In genomic region chr7:156051884-156052283, GRCh38 we compare ENCODE assay signal across 25 cellular contexts.
A peak's percentile ranks its signal among the peaks of the same experiment; 100 is the strongest.
DNase-seq lines count a peak whose midpoint lies in the region; ATAC-seq, FAIRE-seq and TF ChIP-seq lines count a peak whose summit lies in the region.
"Had no signal": no experiment of that assay in that cellular context is flagged by ENCODE, and none has a peak within 500 bp of the region (broad histone marks: within the 10 kb centered on the region; RNA-seq: fewer than 3 reads in every experiment).

No MANE protein-coding gene starts in this region.

- H3K4me2 ChIP-seq in HepG2 (ENCODE audit: low read depth, low read length) (no peak overlapping the region), K562 (ENCODE audit: insufficient read depth, low read length) (no peak overlapping the region), GM23248 (ENCODE audit: unreplicated experiment) (no peak overlapping the region)
- H3K4me2 ChIP-seq: BLaER1 had no signal

- DNase-seq in HepG2 (ENCODE audit: low spot score) (no peak), right lobe of liver (no peak), K562 (ENCODE audit: extremely low read depth in 1 of 4, low spot score in 3 of 4) (no peak), GM23248 (no peak)
- DNase-seq: 8988T; ACHN; BE2C; C1 segment of cervical spinal cord; CD4-positive, alpha-beta memory T cell; CD4-positive, CD25-positive, alpha-beta regulatory T cell; CD8-positive, alpha-beta memory T cell; COR-L47; DMS 273 treated with DMSO at 0.1 percent for 48 hours; DMS153; DMS53; DMS79; DND-41; EL; GDM1 had no signal

- no peaks in the 10 kb centered on the region for H3K9me3 ChIP-seq in HepG2 (ENCODE audit: low read length)
- H3K9me3 ChIP-seq in right lobe of liver: no peaks in the 10 kb centered on the region
- no peaks in the 10 kb centered on the region for H3K9me3 ChIP-seq in K562 (replicated peaks; ENCODE audit: control insufficient read depth, insufficient read depth, low read depth, low read length)
- no peaks in the 10 kb centered on the region for H3K9me3 ChIP-seq in GM23248 (ENCODE audit: low read depth)
- H3K9me3 ChIP-seq: BE2C, BLaER1 had no signal

- H3K27me3 ChIP-seq in HepG2 (ENCODE audit: control insufficient read depth in 1 of 2, insufficient read depth in 2 of 2, low read length in 2 of 2) (peaks cover 6 to 34% of the 10 kb centered on the region in 2 experiments; a peak in 4 of 5 replicates), right lobe of liver (no peaks in the 10 kb centered on the region), K562 (ENCODE audit: control insufficient read depth in 2 of 2, insufficient read depth in 2 of 2, low read length in 2 of 2) (peaks cover 24 to 42% of the 10 kb centered on the region in 2 experiments), GM23248 (replicated peaks; ENCODE audit: insufficient read depth) (no peaks in the 10 kb centered on the region)
- H3K27me3 ChIP-seq: BLaER1 had no signal

- H3K27ac ChIP-seq in HepG2 (ENCODE audit: extremely low read length, insufficient read depth, low read length): no peak overlapping the region
- no peak overlapping the region for H3K27ac ChIP-seq in right lobe of liver
- no peak overlapping the region for H3K27ac ChIP-seq in K562 (ENCODE audit: extremely low read depth, low read depth, low read length)
- H3K27ac ChIP-seq in GM23248: no peak overlapping the region
- H3K27ac ChIP-seq: BLaER1 had no signal

- POLR2A ChIA-PET in HepG2 (lab: Yijun Ruan, JAX) (no interaction called here), K562 (lab: Yijun Ruan, JAX) (no interaction called here)

- H3K79me2 ChIP-seq in HepG2 (ENCODE audit: insufficient read depth, low read length) (no peaks in the 10 kb centered on the region), K562 (ENCODE audit: control insufficient read depth, insufficient read depth, low read length) (no peaks in the 10 kb centered on the region), GM23248 (ENCODE audit: insufficient read depth) (no peaks in the 10 kb centered on the region)

- no peak overlapping the region for H3K4me3 ChIP-seq in HepG2 (replicated peaks in 1 of 3; ENCODE audit: insufficient read depth in 1 of 3, low read depth in 2 of 3, low read length in 3 of 3)
- H3K4me3 ChIP-seq in right lobe of liver: no peak overlapping the region
- H3K4me3 ChIP-seq in K562: no peak overlapping the region
- H3K4me3 ChIP-seq in GM23248: no peak overlapping the region
- H3K4me3 ChIP-seq: BLaER1, GM12878 had no signal

- CTCF ChIA-PET in HepG2 (lab: Yijun Ruan, JAX; ENCODE audit: low intra/inter-chr PET ratio, low total read pairs) (no interaction called here), K562 (lab: Yijun Ruan, JAX; ENCODE audit: low intra/inter-chr PET ratio) (no interaction called here)

- H2AFZ ChIP-seq in HepG2 (ENCODE audit: low read length) (no peak overlapping the region), K562 (ENCODE audit: low read depth, low read length) (no peak overlapping the region), GM23248 (no peak overlapping the region)

- H4K20me1 ChIP-seq in HepG2 (ENCODE audit: insufficient read depth, low read length): no peaks in the 10 kb centered on the region
- H4K20me1 ChIP-seq in K562 (replicated peaks; ENCODE audit: control insufficient read depth, insufficient read depth, low read length): no peaks in the 10 kb centered on the region
- no peaks in the 10 kb centered on the region for H4K20me1 ChIP-seq in GM23248 (ENCODE audit: insufficient read depth)
- H4K20me1 ChIP-seq: BLaER1 had no signal

- ATAC-seq in HepG2 (no peak), right lobe of liver (no peak), K562 (no peak), GM19351 (IDR thresholded peaks at IDR 0.05; ENCODE audit: unreplicated experiment) (no peak)
- ATAC-seq: GM12878 had no signal

- no peaks in the 10 kb centered on the region for H3K4me1 ChIP-seq in HepG2 (ENCODE audit: insufficient read depth, low read length)
- H3K4me1 ChIP-seq in right lobe of liver: no peaks in the 10 kb centered on the region
- H3K4me1 ChIP-seq in K562 (replicated peaks in 1 of 2; ENCODE audit: control insufficient read depth in 2 of 2, insufficient read depth in 2 of 2, low read length in 2 of 2): no peaks in the 10 kb centered on the region
- H3K4me1 ChIP-seq in GM23248 (ENCODE audit: insufficient read depth): no peaks in the 10 kb centered on the region
- H3K4me1 ChIP-seq: BE2C, BLaER1 had no signal

- TF ChIP-seq CTCF in HepG2 (CRISPR knock-in tag; IDR thresholded peaks at IDR 0.05): no peak
- no peak for TF ChIP-seq CTCF in right lobe of liver (IDR thresholded peaks at IDR 0.05)
- no peak for TF ChIP-seq CTCF in K562 (IDR thresholded peaks at IDR 0.05 in 2 of 3, conservative IDR thresholded peaks at IDR 0.05 in 1 of 3; ENCODE audit: insufficient read depth in 2 of 3, low read depth in 1 of 3, low read length in 3 of 3)

- WGBS in HepG2 (ENCODE audit: low lambda C conversion rate): 2% methylated on average over 1 of the region's 1 CpG
- 50% methylated on average over 1 of the region's 1 CpG for WGBS in right lobe of liver (ENCODE audit: insufficient coverage, low coverage, low lambda C conversion rate, missing lambda C conversion rate)
- WGBS in K562 (ENCODE audit: insufficient coverage, low coverage, missing lambda C conversion rate): 0% methylated on average over 1 of the region's 1 CpG
- 47% methylated on average over 1 of the region's 1 CpG; no CpG with 5 or more reads in 1 of the 2 experiments for WGBS in GM23248 (ENCODE audit: low coverage in 1 of 2, low lambda C conversion rate in 2 of 2, missing lambda C conversion rate in 2 of 2), 2 experiments

- intact Hi-C loops in HepG2 (cut with micrococcal nuclease; ENCODE audit: unreplicated experiment) (no loop called here), right lobe of liver (cut with DNase I) (no loop called here), K562 (cut with micrococcal nuclease) (no loop called here)

- no peak for TF ChIP-seq RAD21 in HepG2 (CRISPR knock-in tag; IDR thresholded peaks at IDR 0.05)
- no peak for TF ChIP-seq RAD21 in K562 (CRISPR knock-in tag; conservative IDR thresholded peaks at IDR 0.05 in 1 of 2, IDR thresholded peaks at IDR 0.05 in 1 of 2)

- H3K36me3 ChIP-seq in HepG2 (replicated peaks in 1 of 2; ENCODE audit: control insufficient read depth in 1 of 2, insufficient read depth in 2 of 2, low read length in 2 of 2): no peaks in the 10 kb centered on the region
- H3K36me3 ChIP-seq in right lobe of liver: no peaks in the 10 kb centered on the region
- H3K36me3 ChIP-seq in K562 (ENCODE audit: control insufficient read depth, insufficient read depth, low read length): no peaks in the 10 kb centered on the region
- H3K36me3 ChIP-seq in GM23248 (ENCODE audit: low read depth): no peaks in the 10 kb centered on the region
- H3K36me3 ChIP-seq: BE2C, BLaER1 had no signal

- no peaks in the 10 kb centered on the region for H3K9me2 ChIP-seq in GM23248 (ENCODE audit: insufficient read depth)

- in situ Hi-C loops in HepG2 (cut with HindIII; ENCODE audit: extremely low pct_ligation_motif_present, low pct_unique_long_range_greater_than_20kb) (no loop called here), K562 (cut with MboI) (no loop called here), GM23248 (cut with MboI) (no loop called here)

- H3K9ac ChIP-seq in HepG2 (ENCODE audit: insufficient read depth, low read depth, low read length) (no peak overlapping the region), K562 (ENCODE audit: insufficient read depth in 1 of 2, low read depth in 2 of 2, low read length in 2 of 2) (no peak overlapping the region), GM23248 (no peak overlapping the region)
- H3K9ac ChIP-seq: BLaER1 had no signal

- FAIRE-seq in HepG2 (lab: Jason Lieb, UNC): no peak
- FAIRE-seq in K562 (lab: Jason Lieb, UNC): no peak
- FAIRE-seq: A204.1, GM12878, GM12892, GM18507 had no signal

- H3K9me1 ChIP-seq in K562 (ENCODE audit: control insufficient read depth, insufficient read depth, low read length): no peaks in the 10 kb centered on the region

- H3F3A ChIP-seq in GM23248 (ENCODE audit: insufficient read depth): no peaks in the 10 kb centered on the region

- TF ChIP-seq POLR2A in HepG2 (IDR thresholded peaks at IDR 0.05; ENCODE audit: insufficient read depth in 1 of 2, low read depth in 2 of 2, low read length in 2 of 2): no peak
- TF ChIP-seq POLR2A in right lobe of liver (IDR thresholded peaks at IDR 0.05): no peak
- no peak for TF ChIP-seq POLR2A in K562 (conservative IDR thresholded peaks at IDR 0.05)

- no peak for TF ChIP-seq EP300 in HepG2 (IDR thresholded peaks at IDR 0.05; ENCODE audit: low read depth in 2 of 2, low read length in 2 of 2)
- TF ChIP-seq EP300 in HepG2 (CRISPR knock-in tag; IDR thresholded peaks at IDR 0.05; ENCODE audit: borderline replicate concordance): no peak
- no peak for TF ChIP-seq EP300 in K562 (IDR thresholded peaks at IDR 0.05; ENCODE audit: low read length)

- BruUV-seq in HepG2 (replicated peaks; lab: Mats Ljungman, UMichigan): no TSS peak
- BruUV-seq in K562 (replicated peaks; lab: Mats Ljungman, UMichigan): no TSS peak

TF ChIP-seq in HepG2, 621 proteins besides CTCF, POLR2A, EP300 and RAD21 (continues in another document):
- no peak for TF ChIP-seq ZNF562 (CRISPR knock-in tag; IDR thresholded peaks at IDR 0.05; ENCODE audit: borderline replicate concordance)
- peak; percentile 17 for TF ChIP-seq ZNF282 (IDR thresholded peaks at IDR 0.05; ENCODE audit: partially characterized antibody)

TF ChIP-seq in K562, 482 proteins besides CTCF, POLR2A, EP300 and RAD21:
- TF ChIP-seq ZBTB26 (CRISPR knock-in tag; IDR thresholded peaks at IDR 0.05): peak; percentile 53; the same call in 1 of the 2 replicates
- TF ChIP-seq ZNF124 (CRISPR knock-in tag; IDR thresholded peaks at IDR 0.05): no peak
- TF ChIP-seq OTX1 (CRISPR knock-in tag; IDR thresholded peaks at IDR 0.05): peak; percentile 89; the same call in 1 of the 2 replicates
- 0 out of 2 replicates have a peak, but pooled peaks have one; percentile 38 for TF ChIP-seq THRB (CRISPR knock-in tag; conservative IDR thresholded peaks at IDR 0.05)

Comparison
In these comparisons a context has a peak if more than half of its experiments do, and no peak if none do; other contexts are left out.
1. Of the 241 proteins assayed by ChIP-seq in both HepG2 and K562: peak only in HepG2: ZNF282; only in K562: ZBTB26; in both: none; in neither: 239.